ENCODE assay signal across 30 cellular contexts in the genomic region with DNA sequence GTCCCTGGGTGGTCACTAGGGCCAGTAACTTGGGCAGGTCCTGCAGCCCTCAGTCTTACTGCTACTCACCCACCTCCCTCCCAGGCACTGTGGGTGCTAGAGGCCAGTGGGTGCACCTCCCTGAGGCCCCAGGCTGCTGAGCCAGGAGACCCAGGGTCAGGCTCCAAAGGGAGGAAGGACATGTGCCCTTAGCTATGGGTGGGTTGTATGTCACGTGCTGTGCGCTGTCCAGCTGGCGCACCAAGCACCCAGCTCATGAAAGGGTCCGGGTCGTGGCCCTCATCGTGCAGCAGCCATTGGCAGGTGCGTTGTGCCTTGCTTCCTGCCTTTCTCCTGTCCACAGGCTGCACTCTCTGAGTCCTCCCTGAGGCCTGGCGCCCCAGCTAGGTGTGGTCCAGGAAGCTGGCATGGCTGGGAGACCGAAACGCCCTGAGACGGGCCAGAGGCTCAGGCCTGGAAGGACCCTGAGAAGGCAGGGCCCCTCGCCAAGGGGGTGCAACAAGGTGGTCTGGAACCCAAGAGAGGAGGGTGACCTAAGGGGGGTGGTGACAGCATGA.
"Had no signal": no experiment of that assay in that cellular context is flagged by ENCODE, and none has a peak within 500 bp of the region (broad histone marks: within the 10 kb centered on the region; RNA-seq: fewer than 3 reads in every experiment).

No MANE protein-coding gene starts in this region.

- FAIRE-seq: astrocyte, bronchial epithelial cell had no signal

- H3K27ac ChIP-seq: brain microvascular endothelial cell, coronary artery, dorsolateral prefrontal cortex, esophagus muscularis mucosa, foreskin keratinocyte, gastrocnemius medialis, heart left ventricle had no signal

- ATAC-seq: activated T-cell treated with anti-CD3 and anti-CD28 coated beads, Interleukin-2, amount 50 U/mL, for 72 hours; foreskin keratinocyte; gastrocnemius medialis; heart left ventricle; T-helper 17 cell; WTC11 had no signal

- H3K4me1 ChIP-seq: esophagus muscularis mucosa, foreskin keratinocyte, gastrocnemius medialis, heart left ventricle had no signal

- DNase-seq: activated CD4-positive, alpha-beta memory T cell treated with anti-CD3 and anti-CD28 coated beads, Interleukin-2, amount 10 ng/mL, durations not matched to agents 7 days and 5 days; activated CD4-positive, alpha-beta T cell treated with anti-CD3 and anti-CD28 coated beads for 1 hour; activated CD4-positive, alpha-beta T cell treated with anti-CD3 and anti-CD28 coated beads for 4 hours; activated CD4-positive, alpha-beta T cell treated with anti-CD3 and anti-CD28 coated beads, Interleukin-2, amount 10 ng/mL, durations not matched to agents 7 days and 5 days; activated CD4-positive, alpha-beta T cell treated with anti-CD3 and anti-CD28 coated beads, Interleukin-2, amount 50 U/mL, for 4 hours; activated CD8-positive, alpha-beta memory T cell treated with anti-CD3 and anti-CD28 coated beads, Interleukin-2, amount 50 U/mL, for 48 hours; activated gamma-delta T cell; activated naive CD4-positive, alpha-beta T cell treated with anti-CD3 and anti-CD28 coated beads, Interleukin-2, amount 50 U/mL, for 16 hours; activated naive CD4-positive, alpha-beta T cell treated with Interleukin-2 at 50 U/mL for 16 hours; activated T-cell treated with anti-CD3 and anti-CD28 coated beads for 4 hours; activated T-cell treated with anti-CD3 and anti-CD28 coated beads, Interleukin-2, amount 50 U/mL, for 24 hours; activated T-cell treated with anti-CD3 and anti-CD28 coated beads, Interleukin-2, amount 50 U/mL, for 72 hours; amniotic stem cell; anterior cingulate cortex; brain microvascular endothelial cell; dorsolateral prefrontal cortex; effector memory CD4-positive, alpha-beta T cell; endodermal cell; foreskin keratinocyte; gastrocnemius medialis; glutamatergic neuron; heart left ventricle; T-helper 1 cell; T-helper 17 cell; T1000 had no signal

- H3K36me3 ChIP-seq: brain microvascular endothelial cell, esophagus muscularis mucosa, gastrocnemius medialis, heart left ventricle had no signal

- H3K4me3 ChIP-seq: coronary artery, dorsolateral prefrontal cortex, esophagus muscularis mucosa, gastrocnemius medialis, heart left ventricle had no signal

- H3K9me3 ChIP-seq: esophagus muscularis mucosa, gastrocnemius medialis, heart left ventricle had no signal

- H3K27me3 ChIP-seq: brain microvascular endothelial cell, foreskin keratinocyte had no signal
